8 cellular contexts compared by ENCODE assay signal in the genomic region with DNA sequence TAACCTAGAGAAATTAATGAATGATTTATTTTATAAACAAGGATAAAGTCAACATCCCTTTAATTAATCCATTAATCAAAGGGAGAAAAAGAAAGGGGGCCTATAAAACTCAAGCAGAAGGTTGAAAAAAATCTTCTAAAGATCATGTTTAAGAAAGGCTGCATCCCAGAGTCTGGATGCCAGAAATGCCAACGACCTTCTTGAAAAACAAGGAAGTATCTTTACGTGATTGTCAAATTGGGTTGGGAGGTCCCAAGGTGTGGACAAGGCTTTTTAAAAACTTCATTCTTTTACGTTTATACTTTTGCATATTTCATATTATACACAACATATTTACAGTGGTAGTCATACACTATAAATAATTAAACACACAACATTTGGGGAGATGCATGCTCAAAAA. TPM values are rescaled to one million over a fixed set of nuclear protein-coding genes. Genes with fewer than 3 reads are reported as not detected.
DNase-seq lines count a peak whose midpoint lies in the region; ATAC-seq and TF ChIP-seq lines count a peak whose summit lies in the region.

No MANE protein-coding gene starts in this region.

- H3K36me3 ChIP-seq in A673 (ENCODE audit: insufficient read depth, low read length, poor library complexity, severe bottlenecking): no peaks in the 10 kb centered on the region
- H3K36me3 ChIP-seq in HUES48 (ENCODE audit: control insufficient read depth, insufficient read depth, low read length): no peaks in the 10 kb centered on the region
- H3K36me3 ChIP-seq in mucosa of stomach (ENCODE audit: control insufficient read depth, insufficient read depth, low read length): no peaks in the 10 kb centered on the region

- intact Hi-C loops in A673 (cut with micrococcal nuclease; ENCODE audit: unreplicated experiment): no loop called here

- H3K27ac ChIP-seq in A673 (ENCODE audit: low read depth, low read length, poor library complexity, severe bottlenecking) (no peak overlapping the region), HUES48 (ENCODE audit: low read depth, low read length) (no peak overlapping the region)

- H3K4me1 ChIP-seq in A673 (ENCODE audit: insufficient read depth, low read length, poor library complexity, severe bottlenecking) (peaks cover 7% of the 10 kb centered on the region), HUES48 (ENCODE audit: control insufficient read depth, insufficient read depth, low read length) (peaks cover 15% of the 10 kb centered on the region), mucosa of stomach (ENCODE audit: control insufficient read depth, insufficient read depth, low read length) (peaks cover 7% of the 10 kb centered on the region)

- ATAC-seq in HG02885 (IDR thresholded peaks at IDR 0.05; ENCODE audit: poor library complexity, unreplicated experiment): no peak

- TF ChIP-seq CTCF in A673 (conservative IDR thresholded peaks at IDR 0.05; ENCODE audit: low read depth, low read length): no peak
- TF ChIP-seq CTCF in cardiac fibroblast (IDR thresholded peaks at IDR 0.05; ENCODE audit: low read depth, low read length): no peak

- no peak for DNase-seq in A673 (ENCODE audit: low spot score)
- peak in 1 of 2 donors; percentile 9 for DNase-seq in cardiac fibroblast (ENCODE audit: low read depth in 2 of 2)
- no peak for DNase-seq in NCI-H526 (lab: John Stamatoyannopoulos, UW)
- DNase-seq in UCSD-AML1 (lab: John Stamatoyannopoulos, UW; ENCODE audit: unreplicated experiment): no peak
- DNase-seq in LoVo (ENCODE audit: low spot score): no peak

- H3K4me3 ChIP-seq in A673 (ENCODE audit: low read depth, low read length, poor library complexity, severe bottlenecking) (peak overlapping the region; percentile 82), HUES48 (ENCODE audit: low read depth, low read length) (peak overlapping the region; percentile 93), cardiac fibroblast (replicated peaks in 1 of 2; ENCODE audit: low read depth in 2 of 2, low read length in 2 of 2) (peak overlapping the region; percentile 79 to 89), mucosa of stomach (ENCODE audit: low read length) (peak overlapping the region; percentile 47)

- H3K9me3 ChIP-seq in A673 (ENCODE audit: low read depth, low read length, poor library complexity, severe bottlenecking) (no peaks in the 10 kb centered on the region), HUES48 (ENCODE audit: control insufficient read depth, insufficient read depth, low read length) (no peaks in the 10 kb centered on the region), mucosa of stomach (ENCODE audit: control insufficient read depth, low read length) (no peaks in the 10 kb centered on the region)

- CTCF ChIA-PET in A673 (lab: Charles Lee): no interaction called here

- H3K27me3 ChIP-seq in A673 (replicated peaks; ENCODE audit: insufficient read depth, low read depth, low read length, poor library complexity) (no peaks in the 10 kb centered on the region), HUES48 (ENCODE audit: control insufficient read depth, insufficient read depth, low read length) (peaks cover 3% of the 10 kb centered on the region; the same call in 1 of the 2 replicates), mucosa of stomach (ENCODE audit: control insufficient read depth, insufficient read depth, low read length) (no peaks in the 10 kb centered on the region)

- no TSS peak for BruUV-seq in A673 (replicated peaks; lab: Mats Ljungman, UMichigan)

- H3K9ac ChIP-seq in HUES48 (ENCODE audit: low read depth, low read length) (no peak overlapping the region), mucosa of stomach (ENCODE audit: low read length) (peak overlapping the region; percentile 99)

- POLR2A ChIA-PET in A673 (lab: Charles Lee; ENCODE audit: low non-redundant PET): no interaction called here

RNA-seq across cellular contexts. Expression of gene GOLGB1, which starts 1.6 kb away (rescaled TPM):
- 19.9 and 28.4 TPM in 2 replicates for total RNA-seq in A673 (2021)
